ENCODE assay signal across 1 cellular context in genomic region chr9:128203024-128203841, GRCh38.
A peak's percentile ranks its signal among the peaks of the same experiment; 100 is the strongest.
TF ChIP-seq lines count a peak whose summit lies in the region.

Gene DNM1 (plus strand): TSS chr9:128203379. CDS start chr9:128203471, 92 bp downstream.

TF ChIP-seq in GM12878, 131 proteins besides CTCF, POLR2A, EP300 and RAD21 (continued from another document and continues in another):
- peak; percentile 70; the same call in 1 of the 2 replicates for TF ChIP-seq ZNF592 (IDR thresholded peaks at IDR 0.05)
- TF ChIP-seq PKNOX1 (IDR thresholded peaks at IDR 0.05): no peak
- no peak for TF ChIP-seq SREBF1 (IDR thresholded peaks at IDR 0.05; ENCODE audit: low read length)
- no peak for TF ChIP-seq E4F1 (IDR thresholded peaks at IDR 0.05; ENCODE audit: borderline replicate concordance, partially characterized antibody)
- no peak for TF ChIP-seq RELB (IDR thresholded peaks at IDR 0.05; ENCODE audit: low read depth)
- TF ChIP-seq IKZF1 (conservative IDR thresholded peaks at IDR 0.05): peak; percentile 96
- no peak for TF ChIP-seq ASH2L (IDR thresholded peaks at IDR 0.05; ENCODE audit: borderline replicate concordance, low read depth)
- no peak for TF ChIP-seq POLR2AphosphoS2 (IDR thresholded peaks at IDR 0.05; ENCODE audit: low read depth, low read length)
- TF ChIP-seq NR2C2 (IDR thresholded peaks at IDR 0.05; ENCODE audit: borderline replicate concordance, control insufficient read depth, insufficient read length, low read depth): no peak
- no peak; the same call in 1 of the 2 replicates for TF ChIP-seq RUNX3 (IDR thresholded peaks at IDR 0.05; ENCODE audit: low read length)
- TF ChIP-seq NR2F1 (conservative IDR thresholded peaks at IDR 0.05): peak; percentile 98
- TF ChIP-seq MEF2A (IDR thresholded peaks at IDR 0.05; ENCODE audit: insufficient read depth, low read depth, low read length): no peak
- no peak for TF ChIP-seq CEBPZ (IDR thresholded peaks at IDR 0.05; ENCODE audit: low read depth, low read length)
- TF ChIP-seq ZNF24 (IDR thresholded peaks at IDR 0.05): 0 out of 2 replicates have a peak, but pooled peaks have one; percentile 17
- TF ChIP-seq IRF3 (IDR thresholded peaks at IDR 0.05): 0 out of 2 replicates have a peak, but pooled peaks have one; percentile 28
- no peak for TF ChIP-seq ZNF274 (IDR thresholded peaks at IDR 0.05; ENCODE audit: insufficient read depth, insufficient read length)
- no peak for TF ChIP-seq MEF2B (IDR thresholded peaks at IDR 0.05; ENCODE audit: partially characterized antibody, poor library complexity, severe bottlenecking)
- TF ChIP-seq BCL11A (IDR thresholded peaks at IDR 0.05; ENCODE audit: low read depth, low read length): no peak
- no peak for TF ChIP-seq PAX8 (IDR thresholded peaks at IDR 0.05)
- TF ChIP-seq RCOR1 (conservative IDR thresholded peaks at IDR 0.05; ENCODE audit: low read depth, low read length): no peak
- TF ChIP-seq CBFB (IDR thresholded peaks at IDR 0.05; ENCODE audit: low read depth): no peak
- TF ChIP-seq JUND (IDR thresholded peaks at IDR 0.05; ENCODE audit: low read depth, low read length): no peak
- TF ChIP-seq HCFC1 (IDR thresholded peaks at IDR 0.05; ENCODE audit: low read length): peak; percentile 96
- TF ChIP-seq SMAD1 (IDR thresholded peaks at IDR 0.05; ENCODE audit: low read depth, partially characterized antibody): no peak
- TF ChIP-seq ATF3 (IDR thresholded peaks at IDR 0.05; ENCODE audit: borderline replicate concordance, extremely low read depth, low read depth, low read length): peak; percentile 77; the same call in 1 of the 2 replicates
- TF ChIP-seq TCF3 (IDR thresholded peaks at IDR 0.05; ENCODE audit: borderline replicate concordance, insufficient read depth, low read depth, low read length): no peak
- TF ChIP-seq ZZZ3 (IDR thresholded peaks at IDR 0.05; ENCODE audit: control insufficient read depth, insufficient read length, low read depth): no peak
- TF ChIP-seq POU2F2 (IDR thresholded peaks at IDR 0.05; ENCODE audit: borderline replicate concordance, low read depth, low read length): 0 out of 3 replicates have a peak, but pooled peaks have one; percentile 16
- TF ChIP-seq NRF1 (conservative IDR thresholded peaks at IDR 0.05; ENCODE audit: low read depth, low read length): peak; percentile 73
- no peak for TF ChIP-seq PBX3 (IDR thresholded peaks at IDR 0.05; ENCODE audit: insufficient replicate concordance, low read depth, low read length)
- TF ChIP-seq PRDM15 (CRISPR knock-in tag; IDR thresholded peaks at IDR 0.05): no peak
- TF ChIP-seq ZNF217 (IDR thresholded peaks at IDR 0.05): 0 out of 2 replicates have a peak, but pooled peaks have one; percentile 48
- TF ChIP-seq IRF4 (IDR thresholded peaks at IDR 0.05; ENCODE audit: low read depth, low read length): no peak
- TF ChIP-seq RFX5 (IDR thresholded peaks at IDR 0.05; ENCODE audit: low read depth, low read length): no peak
- peak; percentile 87 for TF ChIP-seq LARP7 (IDR thresholded peaks at IDR 0.05)
- peak in 1 of 2 experiments; percentile 52; a peak in 2 of 4 replicates for TF ChIP-seq BHLHE40 (IDR thresholded peaks at IDR 0.05; ENCODE audit: borderline replicate concordance in 1 of 2, low read depth in 2 of 2, low read length in 1 of 2)
- peak; percentile 44 for TF ChIP-seq SP1 (IDR thresholded peaks at IDR 0.05; ENCODE audit: low read depth, low read length)
- peak; percentile 75 for TF ChIP-seq RB1 (IDR thresholded peaks at IDR 0.05; ENCODE audit: borderline replicate concordance)
- TF ChIP-seq CHD2 (IDR thresholded peaks at IDR 0.05; ENCODE audit: borderline replicate concordance, low read depth, low read length): no peak
